15 cellular contexts compared by ENCODE assay signal in genomic region chr12:93788853-93789252, GRCh38.
DNase-seq lines count a peak whose midpoint lies in the region; ATAC-seq and TF ChIP-seq lines count a peak whose summit lies in the region.
"Had no signal": no experiment of that assay in that cellular context is flagged by ENCODE, and none has a peak within 500 bp of the region (broad histone marks: within the 10 kb centered on the region; RNA-seq: fewer than 3 reads in every experiment).

No MANE protein-coding gene starts in this region.

- intact Hi-C loops in activated T-helper 1 cell treated with anti-CD3 and anti-CD28 coated beads, Interleukin-12 subunit alpha, Interleukin-12 subunit beta, Interleukin-2, Interleukin-4 antibody, amounts not matched to agents 30 ng/mL and 10 ng/mL and 1 ng/mL, durations not matched to agents 14 hours and 24 hours and 36 hours (cut with micrococcal nuclease): loop anchor here (10.0 kb wide), 4 partner anchors 416 to 1284 kb away; no protein-coding TSS in a partner anchor
- intact Hi-C loops in mucosa of descending colon (cut with DNase I, micrococcal nuclease): no loop called here

- peaks cover 53% of the 10 kb centered on the region for H3K4me1 Mint-ChIP-seq in activated CD4-positive, alpha-beta T cell treated with anti-CD3 and anti-CD28 coated beads, Interleukin-2, amount 10 ng/mL, durations not matched to agents 7 days and 5 days
- H3K4me1 Mint-ChIP-seq in stimulated activated naive CD8-positive, alpha-beta T cell treated with anti-CD3 and anti-CD28 coated beads, Interleukin-15, Interleukin-2, amounts not matched to agents 100 ng/mL and 50 ng/mL, for 24 hours (ENCODE audit: low read depth): peaks cover 70% of the 10 kb centered on the region
- H3K4me1 Mint-ChIP-seq in activated T-helper 1 cell treated with anti-CD3 and anti-CD28 coated beads, Interleukin-12 subunit alpha, Interleukin-12 subunit beta, Interleukin-2, Interleukin-4 antibody, amounts not matched to agents 30 ng/mL and 10 ng/mL and 1 ng/mL, durations not matched to agents 14 hours and 24 hours and 36 hours (ENCODE audit: low read depth): peaks cover 47% of the 10 kb centered on the region
- peaks cover 42% of the 10 kb centered on the region for H3K4me1 Mint-ChIP-seq in stimulated activated naive CD8-positive, alpha-beta T cell treated with anti-CD3 and anti-CD28 coated beads, Interleukin-15, amount 100 ng/mL, for 72 hours

- no peak overlapping the region for H3K4me3 ChIP-seq in mucosa of descending colon
- H3K4me3 ChIP-seq: A549, PC-9 had no signal

- no peaks in the 10 kb centered on the region for H3K36me3 ChIP-seq in mucosa of descending colon (ENCODE audit: low read depth)

- no peaks in the 10 kb centered on the region for H3K4me1 ChIP-seq in mucosa of descending colon (ENCODE audit: low read depth)

- POLR2A ChIA-PET in activated CD4-positive, alpha-beta T cell treated with anti-CD3 and anti-CD28 coated beads, Interleukin-2, amount 10 ng/mL, durations not matched to agents 7 days and 5 days (lab: Charles Lee): no interaction called here

- peak overlapping the region; percentile 50 for H3K27ac Mint-ChIP-seq in activated CD4-positive, alpha-beta T cell treated with anti-CD3 and anti-CD28 coated beads, Interleukin-2, amount 10 ng/mL, durations not matched to agents 7 days and 5 days
- H3K27ac Mint-ChIP-seq in stimulated activated naive CD8-positive, alpha-beta T cell treated with anti-CD3 and anti-CD28 coated beads, Interleukin-15, Interleukin-2, amounts not matched to agents 100 ng/mL and 50 ng/mL, for 24 hours: peak overlapping the region; percentile 8
- no peak overlapping the region for H3K27ac Mint-ChIP-seq in activated T-helper 1 cell treated with anti-CD3 and anti-CD28 coated beads, Interleukin-12 subunit alpha, Interleukin-12 subunit beta, Interleukin-2, Interleukin-4 antibody, amounts not matched to agents 30 ng/mL and 10 ng/mL and 1 ng/mL, durations not matched to agents 14 hours and 24 hours and 36 hours
- H3K27ac Mint-ChIP-seq in stimulated activated naive CD8-positive, alpha-beta T cell treated with anti-CD3 and anti-CD28 coated beads, Interleukin-15, amount 100 ng/mL, for 72 hours: peak overlapping the region in 1 of 2 donors; percentile 83

- CTCF ChIA-PET in activated CD4-positive, alpha-beta T cell treated with anti-CD3 and anti-CD28 coated beads, Interleukin-2, amount 10 ng/mL, durations not matched to agents 7 days and 5 days (lab: Charles Lee): interaction anchor here (1.0 kb wide), 2 partner anchors 29 to 313 kb away, joined by 3 to 4 read pairs; no protein-coding TSS in a partner anchor

- no peaks in the 10 kb centered on the region for H3K27me3 Mint-ChIP-seq in activated CD4-positive, alpha-beta T cell treated with anti-CD3 and anti-CD28 coated beads, Interleukin-2, amount 10 ng/mL, durations not matched to agents 7 days and 5 days
- no peaks in the 10 kb centered on the region for H3K27me3 Mint-ChIP-seq in stimulated activated naive CD8-positive, alpha-beta T cell treated with anti-CD3 and anti-CD28 coated beads, Interleukin-15, Interleukin-2, amounts not matched to agents 100 ng/mL and 50 ng/mL, for 24 hours
- H3K27me3 Mint-ChIP-seq in activated T-helper 1 cell treated with anti-CD3 and anti-CD28 coated beads, Interleukin-12 subunit alpha, Interleukin-12 subunit beta, Interleukin-2, Interleukin-4 antibody, amounts not matched to agents 30 ng/mL and 10 ng/mL and 1 ng/mL, durations not matched to agents 14 hours and 24 hours and 36 hours (ENCODE audit: insufficient read depth): no peaks in the 10 kb centered on the region
- no peaks in the 10 kb centered on the region for H3K27me3 Mint-ChIP-seq in stimulated activated naive CD8-positive, alpha-beta T cell treated with anti-CD3 and anti-CD28 coated beads, Interleukin-15, amount 100 ng/mL, for 72 hours

- H3K4me3 Mint-ChIP-seq in activated CD4-positive, alpha-beta T cell treated with anti-CD3 and anti-CD28 coated beads, Interleukin-2, amount 10 ng/mL, durations not matched to agents 7 days and 5 days: no peak overlapping the region
- no peak overlapping the region for H3K4me3 Mint-ChIP-seq in stimulated activated naive CD8-positive, alpha-beta T cell treated with anti-CD3 and anti-CD28 coated beads, Interleukin-15, Interleukin-2, amounts not matched to agents 100 ng/mL and 50 ng/mL, for 24 hours
- peak overlapping the region; percentile 35 for H3K4me3 Mint-ChIP-seq in activated T-helper 1 cell treated with anti-CD3 and anti-CD28 coated beads, Interleukin-12 subunit alpha, Interleukin-12 subunit beta, Interleukin-2, Interleukin-4 antibody, amounts not matched to agents 30 ng/mL and 10 ng/mL and 1 ng/mL, durations not matched to agents 14 hours and 24 hours and 36 hours
- peak overlapping the region; percentile 0 to 31 for H3K4me3 Mint-ChIP-seq in stimulated activated naive CD8-positive, alpha-beta T cell treated with anti-CD3 and anti-CD28 coated beads, Interleukin-15, amount 100 ng/mL, for 72 hours

- no peak for DNase-seq in activated CD4-positive, alpha-beta T cell treated with anti-CD3 and anti-CD28 coated beads, Interleukin-2, amount 10 ng/mL, durations not matched to agents 7 days and 5 days
- DNase-seq in activated CD4-positive, alpha-beta T cell treated with anti-CD3 and anti-CD28 coated beads, Interleukin-2, amount 50 U/mL, for 48 hours: no peak
- no peak for DNase-seq in stimulated activated naive CD8-positive, alpha-beta T cell treated with anti-CD3 and anti-CD28 coated beads, Interleukin-15, Interleukin-2, amounts not matched to agents 100 U/mL and 50 U/mL, for 24 hours
- no peak for DNase-seq in activated T-helper 1 cell treated with anti-CD3 and anti-CD28 coated beads, Interleukin-12 subunit alpha, Interleukin-12 subunit beta, Interleukin-2, Interleukin-4 antibody, amounts not matched to agents 30 ng/mL and 10 ng/mL and 1 ng/mL, durations not matched to agents 14 hours and 24 hours and 36 hours (ENCODE audit: low spot score)
- no peak for DNase-seq in stimulated activated naive CD8-positive, alpha-beta T cell treated with anti-CD3 and anti-CD28 coated beads, Interleukin-15, amount 100 ng/mL, for 72 hours
- no peak for DNase-seq in mucosa of descending colon
- DNase-seq: DMS53, H7, NCI-H1048, NCI-H446, PC-9 had no signal

- H3K36me3 Mint-ChIP-seq in activated CD4-positive, alpha-beta T cell treated with anti-CD3 and anti-CD28 coated beads, Interleukin-2, amount 10 ng/mL, durations not matched to agents 7 days and 5 days (ENCODE audit: low read depth): peaks cover 10% of the 10 kb centered on the region
- H3K36me3 Mint-ChIP-seq in stimulated activated naive CD8-positive, alpha-beta T cell treated with anti-CD3 and anti-CD28 coated beads, Interleukin-15, Interleukin-2, amounts not matched to agents 100 ng/mL and 50 ng/mL, for 24 hours (ENCODE audit: low read depth): peaks cover 18% of the 10 kb centered on the region
- peaks cover 10% of the 10 kb centered on the region for H3K36me3 Mint-ChIP-seq in activated T-helper 1 cell treated with anti-CD3 and anti-CD28 coated beads, Interleukin-12 subunit alpha, Interleukin-12 subunit beta, Interleukin-2, Interleukin-4 antibody, amounts not matched to agents 30 ng/mL and 10 ng/mL and 1 ng/mL, durations not matched to agents 14 hours and 24 hours and 36 hours (ENCODE audit: low read depth)

- H3K9me3 Mint-ChIP-seq in activated CD4-positive, alpha-beta T cell treated with anti-CD3 and anti-CD28 coated beads, Interleukin-2, amount 10 ng/mL, durations not matched to agents 7 days and 5 days: peaks cover 10% of the 10 kb centered on the region
- peaks cover 4% of the 10 kb centered on the region for H3K9me3 Mint-ChIP-seq in stimulated activated naive CD8-positive, alpha-beta T cell treated with anti-CD3 and anti-CD28 coated beads, Interleukin-15, Interleukin-2, amounts not matched to agents 100 ng/mL and 50 ng/mL, for 24 hours
- H3K9me3 Mint-ChIP-seq in activated T-helper 1 cell treated with anti-CD3 and anti-CD28 coated beads, Interleukin-12 subunit alpha, Interleukin-12 subunit beta, Interleukin-2, Interleukin-4 antibody, amounts not matched to agents 30 ng/mL and 10 ng/mL and 1 ng/mL, durations not matched to agents 14 hours and 24 hours and 36 hours: peaks cover 9% of the 10 kb centered on the region
- peaks cover 6 to 7% of the 10 kb centered on the region in 2 donors for H3K9me3 Mint-ChIP-seq in stimulated activated naive CD8-positive, alpha-beta T cell treated with anti-CD3 and anti-CD28 coated beads, Interleukin-15, amount 100 ng/mL, for 72 hours

- no peak for ATAC-seq in stimulated activated naive CD8-positive, alpha-beta T cell treated with anti-CD3 and anti-CD28 coated beads, Interleukin-15, Interleukin-2, amounts not matched to agents 100 U/mL and 50 U/mL, for 24 hours
- no peak for ATAC-seq in stimulated activated naive CD8-positive, alpha-beta T cell treated with anti-CD3 and anti-CD28 coated beads, Interleukin-15, amount 100 ng/mL, for 72 hours
- ATAC-seq in mucosa of descending colon: no peak
- ATAC-seq in HG02642 (IDR thresholded peaks at IDR 0.05; ENCODE audit: poor library complexity, unreplicated experiment): no peak
- ATAC-seq: A549, Right ventricle myocardium inferior had no signal

- TF ChIP-seq CTCF in mucosa of descending colon (IDR thresholded peaks at IDR 0.05): no peak

- no peaks in the 10 kb centered on the region for H3K9me3 ChIP-seq in mucosa of descending colon

Comparison
In these comparisons a context has a peak if more than half of its experiments do, and no peak if none do; other contexts are left out.
1. H3K4me3 Mint-ChIP-seq: peak in activated T-helper 1 cell treated with anti-CD3 and anti-CD28 coated beads, Interleukin-12 subunit alpha, Interleukin-12 subunit beta, Interleukin-2, Interleukin-4 antibody, amounts not matched to agents 30 ng/mL and 10 ng/mL and 1 ng/mL, durations not matched to agents 14 hours and 24 hours and 36 hours (single experiment) and stimulated activated naive CD8-positive, alpha-beta T cell treated with anti-CD3 and anti-CD28 coated beads, Interleukin-15, amount 100 ng/mL, for 72 hours (2 of 2); none in activated CD4-positive, alpha-beta T cell treated with anti-CD3 and anti-CD28 coated beads, Interleukin-2, amount 10 ng/mL, durations not matched to agents 7 days and 5 days (single experiment) and stimulated activated naive CD8-positive, alpha-beta T cell treated with anti-CD3 and anti-CD28 coated beads, Interleukin-15, Interleukin-2, amounts not matched to agents 100 ng/mL and 50 ng/mL, for 24 hours (single experiment).